In genomic region chr14:34824256-34824655, GRCh38 we compare ENCODE assay signal across 21 cellular contexts.
"Had no signal": no experiment of that assay in that cellular context is flagged by ENCODE, and none has a peak within 500 bp of the region (broad histone marks: within the 10 kb centered on the region; RNA-seq: fewer than 3 reads in every experiment).

No MANE protein-coding gene starts in this region.

- DNase-seq: activated CD4-positive, alpha-beta T cell treated with anti-CD3 and anti-CD28 coated beads, Interleukin-2, amount 50 U/mL, for 4 hours; activated naive CD4-positive, alpha-beta T cell treated with Interleukin-2 at 50 U/mL for 16 hours; activated naive CD8-positive, alpha-beta T cell treated with anti-CD3 and anti-CD28 coated beads, Interleukin-2, amount 50 U/mL, for 24 hours; activated T-cell treated with anti-CD3 and anti-CD28 coated beads, Interleukin-2, amount 50 U/mL, for 48 hours; aorta; dermis blood vessel endothelial cell; effector memory CD8-positive, alpha-beta T cell; foreskin keratinocyte; glutamatergic neuron; hypothalamus; midbrain; nucleus accumbens; posterior cingulate gyrus; stimulated activated CD4-positive, alpha-beta T cell treated with anti-CD3 and anti-CD28 coated beads, Interleukin-15, amount 100 ng/mL, for 24 hours; stimulated activated CD4-positive, alpha-beta T cell treated with anti-CD3 and anti-CD28 coated beads, Interleukin-4, amount 100 ng/mL, for 1 hour; stimulated activated naive CD4-positive, alpha-beta T cell treated with Interleukin-2 at 50 U/mL for 16 hours; transverse colon had no signal

- H3K27ac ChIP-seq: breast epithelium, foreskin keratinocyte, transverse colon, vagina had no signal

- H3K9me3 ChIP-seq: breast epithelium, transverse colon, vagina had no signal

- H3K9me3 Mint-ChIP-seq: activated naive CD8-positive, alpha-beta T cell treated with anti-CD3 and anti-CD28 coated beads, Interleukin-2, amount 50 U/mL, for 24 hours; effector memory CD8-positive, alpha-beta T cell; T-helper 2 cell treated with Interferon-gamma antibody and Interleukin-4, amounts not matched to agents 5 μg/mL and 100 μg/mL, for 36 hours had no signal

- H3K4me3 Mint-ChIP-seq: activated naive CD8-positive, alpha-beta T cell treated with anti-CD3 and anti-CD28 coated beads, Interleukin-2, amount 50 U/mL, for 24 hours; effector memory CD8-positive, alpha-beta T cell; T-helper 2 cell treated with Interferon-gamma antibody and Interleukin-4, amounts not matched to agents 5 μg/mL and 100 μg/mL, for 36 hours had no signal

- H3K4me1 ChIP-seq: breast epithelium, transverse colon, vagina had no signal

- H3K27me3 ChIP-seq: breast epithelium, foreskin keratinocyte, transverse colon, vagina had no signal

- ATAC-seq: activated CD4-positive, CD25-positive, alpha-beta regulatory T cell treated with anti-CD3 and anti-CD28 coated beads, Interleukin-2, amount 50 U/mL, for 24 hours; activated naive CD8-positive, alpha-beta T cell treated with anti-CD3 and anti-CD28 coated beads, Interleukin-2, amount 50 U/mL, for 24 hours; effector memory CD8-positive, alpha-beta T cell; foreskin keratinocyte had no signal

- H3K4me3 ChIP-seq: breast epithelium, transverse colon, vagina had no signal

- H3K36me3 ChIP-seq: breast epithelium had no signal

- H3K27me3 Mint-ChIP-seq: activated naive CD8-positive, alpha-beta T cell treated with anti-CD3 and anti-CD28 coated beads, Interleukin-2, amount 50 U/mL, for 24 hours; effector memory CD8-positive, alpha-beta T cell had no signal

- H3K27ac Mint-ChIP-seq: activated naive CD8-positive, alpha-beta T cell treated with anti-CD3 and anti-CD28 coated beads, Interleukin-2, amount 50 U/mL, for 24 hours; T-helper 2 cell treated with Interferon-gamma antibody and Interleukin-4, amounts not matched to agents 5 μg/mL and 100 μg/mL, for 36 hours had no signal
